ENCODE assay signal across 1 cellular context in genomic region chr11:47216141-47216798, GRCh38.
TF ChIP-seq lines count a peak whose summit lies in the region.

No MANE protein-coding gene starts in this region.

TF ChIP-seq in HepG2, 621 proteins besides CTCF, POLR2A, EP300 and RAD21 (continued from another document):
- TF ChIP-seq ARID4A (CRISPR knock-in tag; IDR thresholded peaks at IDR 0.05; ENCODE audit: borderline replicate concordance) = peak; percentile 49; the same call in 1 of the 2 replicates
- no peak for TF ChIP-seq ZNF160 (CRISPR knock-in tag; IDR thresholded peaks at IDR 0.05)
- TF ChIP-seq ZSCAN9 (CRISPR knock-in tag; IDR thresholded peaks at IDR 0.05; ENCODE audit: borderline replicate concordance) = no peak
- peak; percentile 50; the same call in 1 of the 2 replicates for TF ChIP-seq KMT2A (CRISPR knock-in tag; IDR thresholded peaks at IDR 0.05)
- no peak for TF ChIP-seq LCORL (IDR thresholded peaks at IDR 0.05)
- TF ChIP-seq LCORL (CRISPR knock-in tag; IDR thresholded peaks at IDR 0.05) = peak; percentile 72
- TF ChIP-seq TGIF2 (CRISPR knock-in tag; IDR thresholded peaks at IDR 0.05) = peak; percentile 18; the same call in 1 of the 2 replicates
- peak; percentile 46; the same call in 1 of the 2 replicates for TF ChIP-seq THRA (CRISPR knock-in tag; IDR thresholded peaks at IDR 0.05; ENCODE audit: borderline replicate concordance)
- TF ChIP-seq, protein P1, sequence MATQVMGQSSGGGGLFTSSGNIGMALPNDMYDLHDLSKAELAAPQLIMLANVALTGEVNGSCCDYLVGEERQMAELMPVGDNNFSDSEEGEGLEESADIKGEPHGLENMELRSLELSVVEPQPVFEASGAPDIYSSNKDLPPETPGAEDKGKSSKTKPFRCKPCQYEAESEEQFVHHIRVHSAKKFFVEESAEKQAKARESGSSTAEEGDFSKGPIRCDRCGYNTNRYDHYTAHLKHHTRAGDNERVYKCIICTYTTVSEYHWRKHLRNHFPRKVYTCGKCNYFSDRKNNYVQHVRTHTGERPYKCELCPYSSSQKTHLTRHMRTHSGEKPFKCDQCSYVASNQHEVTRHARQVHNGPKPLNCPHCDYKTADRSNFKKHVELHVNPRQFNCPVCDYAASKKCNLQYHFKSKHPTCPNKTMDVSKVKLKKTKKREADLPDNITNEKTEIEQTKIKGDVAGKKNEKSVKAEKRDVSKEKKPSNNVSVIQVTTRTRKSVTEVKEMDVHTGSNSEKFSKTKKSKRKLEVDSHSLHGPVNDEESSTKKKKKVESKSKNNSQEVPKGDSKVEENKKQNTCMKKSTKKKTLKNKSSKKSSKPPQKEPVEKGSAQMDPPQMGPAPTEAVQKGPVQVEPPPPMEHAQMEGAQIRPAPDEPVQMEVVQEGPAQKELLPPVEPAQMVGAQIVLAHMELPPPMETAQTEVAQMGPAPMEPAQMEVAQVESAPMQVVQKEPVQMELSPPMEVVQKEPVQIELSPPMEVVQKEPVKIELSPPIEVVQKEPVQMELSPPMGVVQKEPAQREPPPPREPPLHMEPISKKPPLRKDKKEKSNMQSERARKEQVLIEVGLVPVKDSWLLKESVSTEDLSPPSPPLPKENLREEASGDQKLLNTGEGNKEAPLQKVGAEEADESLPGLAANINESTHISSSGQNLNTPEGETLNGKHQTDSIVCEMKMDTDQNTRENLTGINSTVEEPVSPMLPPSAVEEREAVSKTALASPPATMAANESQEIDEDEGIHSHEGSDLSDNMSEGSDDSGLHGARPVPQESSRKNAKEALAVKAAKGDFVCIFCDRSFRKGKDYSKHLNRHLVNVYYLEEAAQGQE (IDR thresholded peaks at IDR 0.05; ENCODE audit: borderline replicate concordance in 1 of 2, low read depth in 1 of 2, low read length in 2 of 2) = peak in 1 of 2 experiments; percentile 52; a peak in 1 of 4 replicates
- TF ChIP-seq NFKBIZ (CRISPR knock-in tag; IDR thresholded peaks at IDR 0.05) = no peak
- TF ChIP-seq MYPOP (CRISPR knock-in tag; IDR thresholded peaks at IDR 0.05) = 0 out of 2 replicates have a peak, but pooled peaks have one; percentile 68
- TF ChIP-seq ZNF674 (CRISPR knock-in tag; IDR thresholded peaks at IDR 0.05; ENCODE audit: low read depth) = no peak
- TF ChIP-seq, protein P2, sequence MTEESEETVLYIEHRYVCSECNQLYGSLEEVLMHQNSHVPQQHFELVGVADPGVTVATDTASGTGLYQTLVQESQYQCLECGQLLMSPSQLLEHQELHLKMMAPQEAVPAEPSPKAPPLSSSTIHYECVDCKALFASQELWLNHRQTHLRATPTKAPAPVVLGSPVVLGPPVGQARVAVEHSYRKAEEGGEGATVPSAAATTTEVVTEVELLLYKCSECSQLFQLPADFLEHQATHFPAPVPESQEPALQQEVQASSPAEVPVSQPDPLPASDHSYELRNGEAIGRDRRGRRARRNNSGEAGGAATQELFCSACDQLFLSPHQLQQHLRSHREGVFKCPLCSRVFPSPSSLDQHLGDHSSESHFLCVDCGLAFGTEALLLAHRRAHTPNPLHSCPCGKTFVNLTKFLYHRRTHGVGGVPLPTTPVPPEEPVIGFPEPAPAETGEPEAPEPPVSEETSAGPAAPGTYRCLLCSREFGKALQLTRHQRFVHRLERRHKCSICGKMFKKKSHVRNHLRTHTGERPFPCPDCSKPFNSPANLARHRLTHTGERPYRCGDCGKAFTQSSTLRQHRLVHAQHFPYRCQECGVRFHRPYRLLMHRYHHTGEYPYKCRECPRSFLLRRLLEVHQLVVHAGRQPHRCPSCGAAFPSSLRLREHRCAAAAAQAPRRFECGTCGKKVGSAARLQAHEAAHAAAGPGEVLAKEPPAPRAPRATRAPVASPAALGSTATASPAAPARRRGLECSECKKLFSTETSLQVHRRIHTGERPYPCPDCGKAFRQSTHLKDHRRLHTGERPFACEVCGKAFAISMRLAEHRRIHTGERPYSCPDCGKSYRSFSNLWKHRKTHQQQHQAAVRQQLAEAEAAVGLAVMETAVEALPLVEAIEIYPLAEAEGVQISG (CRISPR knock-in tag; IDR thresholded peaks at IDR 0.05) = no peak
